ENCODE assay signal across 7 cellular contexts in the genomic region with DNA sequence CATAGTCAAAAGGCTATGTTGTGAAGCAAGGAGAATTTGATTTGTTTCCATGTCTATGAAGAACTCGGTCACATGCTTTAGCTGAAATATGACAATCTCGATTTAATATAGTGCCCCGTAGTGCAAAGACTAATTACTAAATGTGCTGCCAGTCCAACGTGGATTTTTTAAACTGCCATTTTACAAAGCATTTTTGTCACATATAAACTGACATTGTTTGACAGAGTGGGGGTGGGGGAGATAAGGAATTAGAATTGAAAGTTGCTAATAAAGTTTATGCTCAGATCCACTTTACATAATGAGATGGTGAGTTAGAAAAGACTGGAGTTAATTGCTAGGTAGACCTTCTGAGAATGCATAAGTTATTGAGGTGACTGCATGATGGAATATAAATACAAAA.
"Had no signal": no experiment of that assay in that cellular context is flagged by ENCODE, and none has a peak within 500 bp of the region (broad histone marks: within the 10 kb centered on the region; RNA-seq: fewer than 3 reads in every experiment).

No MANE protein-coding gene starts in this region.

- H3K27ac ChIP-seq: GM23248, HL-60 had no signal

- H3K36me3 ChIP-seq: HAP-1 had no signal

- H3K9me3 ChIP-seq: HAP-1 had no signal

- H3K4me3 ChIP-seq: GM23248, HAP-1 had no signal

- H3K4me1 ChIP-seq: HAP-1 had no signal

- DNase-seq: GM23248, GOT3, H7, HFFc6, KG1 had no signal

- H3K9ac ChIP-seq: GM23248 had no signal

- H2AFZ ChIP-seq: GM23248 had no signal
